ENCODE assay signal across 1 cellular context in genomic region chr15:77094397-77095030, GRCh38.
TF ChIP-seq lines count a peak whose summit lies in the region.

No MANE protein-coding gene starts in this region.

TF ChIP-seq in Ishikawa, 13 proteins besides CTCF, POLR2A, EP300 and RAD21 (continued from another document):
- TF ChIP-seq REST (IDR thresholded peaks at IDR 0.05; ENCODE audit: low read depth) (no peak), NFIC (IDR thresholded peaks at IDR 0.05) (no peak), FOXM1 (IDR thresholded peaks at IDR 0.05; ENCODE audit: borderline replicate concordance, low read depth) (no peak), TCF12 (IDR thresholded peaks at IDR 0.05; ENCODE audit: low read depth) (no peak), MAX (IDR thresholded peaks at IDR 0.05) (no peak), ZBTB7A (IDR thresholded peaks at IDR 0.05; ENCODE audit: low read depth) (no peak)
